In the genomic region with DNA sequence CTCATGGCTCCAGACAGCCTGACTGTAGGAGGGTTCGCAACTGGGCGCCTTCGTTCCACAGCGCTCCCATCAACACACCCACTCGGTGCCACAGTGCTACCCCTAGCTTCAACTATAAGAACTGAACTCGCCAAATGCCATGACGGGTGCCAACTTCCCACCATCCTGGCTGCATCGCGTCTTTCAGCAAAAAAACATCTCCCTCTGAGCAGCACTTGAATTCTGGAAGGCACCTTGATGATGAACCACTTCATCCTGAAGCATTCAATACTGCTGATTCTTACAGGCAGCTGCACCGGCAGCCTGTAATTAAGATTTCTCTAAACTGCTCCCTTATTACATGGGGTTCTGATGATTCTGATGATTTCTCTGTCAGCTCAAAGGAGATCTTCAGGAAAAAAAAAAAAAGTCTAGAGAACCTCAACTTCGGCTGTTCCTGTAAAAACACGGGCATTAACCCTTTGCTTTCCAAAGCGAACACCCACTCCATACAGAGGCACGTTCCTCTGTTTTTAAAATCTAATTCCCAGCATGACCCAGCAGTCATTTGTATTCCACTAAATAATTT, we compare ENCODE assay signal across 8 cellular contexts.
A peak's percentile ranks its signal among the peaks of the same experiment; 100 is the strongest.
DNase-seq lines count a peak whose midpoint lies in the region; ATAC-seq and TF ChIP-seq lines count a peak whose summit lies in the region.

No MANE protein-coding gene starts in this region.

- peak overlapping the region; percentile 96 for H3K4me3 ChIP-seq in WI38 (ENCODE audit: low read depth, low read length)

- DNase-seq in EH (ENCODE audit: low read depth) (peak; percentile 78), Kasumi-1 (lab: John Stamatoyannopoulos, UW) (peak; percentile 39 to 60), dedifferentiated amniotic fluid mesenchymal stem cell (ENCODE audit: extremely low spot score) (peak; percentile 83), left kidney (ENCODE audit: low read depth, low spot score) (peak; percentile 68)
- DNase-seq in stimulated activated CD4-positive, alpha-beta T cell treated with anti-CD3 and anti-CD28 coated beads, Interleukin-12 subunit alpha, Interleukin-12 subunit beta, amount 100 ng/mL, for 4 hours = peak; percentile 32

- peak; percentile 33; the same call in 1 of the 2 replicates for TF ChIP-seq CTCF in WI38 (IDR thresholded peaks at IDR 0.05; ENCODE audit: low read depth, low read length)

- no peak for ATAC-seq in GM21423 (IDR thresholded peaks at IDR 0.05; ENCODE audit: unreplicated experiment)
- ATAC-seq in HG03439 (IDR thresholded peaks at IDR 0.05; ENCODE audit: unreplicated experiment) = no peak

Comparison
In these comparisons a context has a peak if more than half of its experiments do, and no peak if none do; other contexts are left out.
1. DNase-seq: peak in every context shown above with its lines; median percentile 83 in dedifferentiated amniotic fluid mesenchymal stem cell; 78 in EH; 68 in left kidney; 50 in Kasumi-1; 32 in stimulated activated CD4-positive, alpha-beta T cell treated with anti-CD3 and anti-CD28 coated beads, Interleukin-12 subunit alpha, Interleukin-12 subunit beta, amount 100 ng/mL, for 4 hours.